1 cellular context compared by ENCODE assay signal in the genomic region with DNA sequence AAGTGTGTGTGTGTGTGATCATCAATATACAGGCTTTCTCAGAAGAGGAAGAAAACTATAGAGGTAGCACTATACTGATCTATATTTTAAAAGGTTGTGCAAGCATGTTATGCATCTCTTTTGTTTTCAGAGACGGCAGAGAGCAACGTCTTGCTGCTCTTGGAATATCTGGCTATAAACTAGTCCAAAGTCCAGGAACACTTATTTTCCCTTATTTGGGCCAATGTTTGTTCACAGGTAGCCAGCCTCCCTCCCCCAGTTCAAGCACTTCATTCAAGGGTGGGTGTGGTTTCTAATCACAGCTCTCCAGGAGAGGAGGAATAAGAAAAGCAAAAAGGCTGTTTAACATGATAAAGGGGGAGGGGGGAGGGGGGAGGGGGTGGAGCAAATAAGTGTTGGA.
TF ChIP-seq lines count a peak whose summit lies in the region.

No MANE protein-coding gene starts in this region.

TF ChIP-seq in K562, 482 proteins besides CTCF, POLR2A, EP300 and RAD21 (continued from another document and continues in another):
- TF ChIP-seq, protein P1, sequence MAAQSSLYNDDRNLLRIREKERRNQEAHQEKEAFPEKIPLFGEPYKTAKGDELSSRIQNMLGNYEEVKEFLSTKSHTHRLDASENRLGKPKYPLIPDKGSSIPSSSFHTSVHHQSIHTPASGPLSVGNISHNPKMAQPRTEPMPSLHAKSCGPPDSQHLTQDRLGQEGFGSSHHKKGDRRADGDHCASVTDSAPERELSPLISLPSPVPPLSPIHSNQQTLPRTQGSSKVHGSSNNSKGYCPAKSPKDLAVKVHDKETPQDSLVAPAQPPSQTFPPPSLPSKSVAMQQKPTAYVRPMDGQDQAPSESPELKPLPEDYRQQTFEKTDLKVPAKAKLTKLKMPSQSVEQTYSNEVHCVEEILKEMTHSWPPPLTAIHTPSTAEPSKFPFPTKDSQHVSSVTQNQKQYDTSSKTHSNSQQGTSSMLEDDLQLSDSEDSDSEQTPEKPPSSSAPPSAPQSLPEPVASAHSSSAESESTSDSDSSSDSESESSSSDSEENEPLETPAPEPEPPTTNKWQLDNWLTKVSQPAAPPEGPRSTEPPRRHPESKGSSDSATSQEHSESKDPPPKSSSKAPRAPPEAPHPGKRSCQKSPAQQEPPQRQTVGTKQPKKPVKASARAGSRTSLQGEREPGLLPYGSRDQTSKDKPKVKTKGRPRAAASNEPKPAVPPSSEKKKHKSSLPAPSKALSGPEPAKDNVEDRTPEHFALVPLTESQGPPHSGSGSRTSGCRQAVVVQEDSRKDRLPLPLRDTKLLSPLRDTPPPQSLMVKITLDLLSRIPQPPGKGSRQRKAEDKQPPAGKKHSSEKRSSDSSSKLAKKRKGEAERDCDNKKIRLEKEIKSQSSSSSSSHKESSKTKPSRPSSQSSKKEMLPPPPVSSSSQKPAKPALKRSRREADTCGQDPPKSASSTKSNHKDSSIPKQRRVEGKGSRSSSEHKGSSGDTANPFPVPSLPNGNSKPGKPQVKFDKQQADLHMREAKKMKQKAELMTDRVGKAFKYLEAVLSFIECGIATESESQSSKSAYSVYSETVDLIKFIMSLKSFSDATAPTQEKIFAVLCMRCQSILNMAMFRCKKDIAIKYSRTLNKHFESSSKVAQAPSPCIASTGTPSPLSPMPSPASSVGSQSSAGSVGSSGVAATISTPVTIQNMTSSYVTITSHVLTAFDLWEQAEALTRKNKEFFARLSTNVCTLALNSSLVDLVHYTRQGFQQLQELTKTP (IDR thresholded peaks at IDR 0.05; ENCODE audit: low read depth in 1 of 2, partially characterized antibody in 2 of 2), result no peak
- TF ChIP-seq CREM (IDR thresholded peaks at IDR 0.05; ENCODE audit: low read depth) (0 out of 2 replicates have a peak, but pooled peaks have one; percentile 11), KDM1A (IDR thresholded peaks at IDR 0.05) (peak; percentile 70 to 73), ARHGAP35 (IDR thresholded peaks at IDR 0.05; ENCODE audit: partially characterized antibody) (no peak), TAF15 (IDR thresholded peaks at IDR 0.05; ENCODE audit: low read depth, low read length) (no peak), FOXK2 (conservative IDR thresholded peaks at IDR 0.05 in 1 of 2, IDR thresholded peaks at IDR 0.05 in 1 of 2; ENCODE audit: low read depth in 2 of 2) (no peak), MTA2 (IDR thresholded peaks at IDR 0.05; ENCODE audit: low read depth) (peak; percentile 50; the same call in 1 of the 2 replicates), ZNF707 (CRISPR knock-in tag; conservative IDR thresholded peaks at IDR 0.05) (no peak), XRCC5 (IDR thresholded peaks at IDR 0.05; ENCODE audit: low read depth, low read length) (no peak), CC2D1A (IDR thresholded peaks at IDR 0.05) (no peak), TRIM24 (IDR thresholded peaks at IDR 0.05) (peak in 1 of 2 experiments; percentile 51; a peak in 1 of 4 replicates), HDAC1 (IDR thresholded peaks at IDR 0.05) (peak in 1 of 2 experiments; percentile 40; a peak in 2 of 4 replicates), ARID1B (IDR thresholded peaks at IDR 0.05) (peak; percentile 84), ZNF165 (CRISPR knock-in tag; IDR thresholded peaks at IDR 0.05; ENCODE audit: borderline replicate concordance) (no peak), SRF (CRISPR knock-in tag; IDR thresholded peaks at IDR 0.05) (peak; percentile 43 to 95; a peak in 3 of 4 replicates), POLR2AphosphoS2 (IDR thresholded peaks at IDR 0.05; ENCODE audit: low read length) (no peak), ZNF134 (CRISPR knock-in tag; conservative IDR thresholded peaks at IDR 0.05) (no peak), ELF1 (tag; IDR thresholded peaks at IDR 0.05) (no peak), NFYB (IDR thresholded peaks at IDR 0.05; ENCODE audit: extremely low read depth, insufficient read length) (no peak), NFIC (IDR thresholded peaks at IDR 0.05) (peak; percentile 57), PCBP2 (IDR thresholded peaks at IDR 0.05; ENCODE audit: low read depth, low read length, poor library complexity, severe bottlenecking) (no peak), ZFP36 (IDR thresholded peaks at IDR 0.05; ENCODE audit: low read depth, low read length, partially characterized antibody) (no peak), CREB1 (IDR thresholded peaks at IDR 0.05) (no peak), CREB1 (CRISPR knock-in tag; IDR thresholded peaks at IDR 0.05) (no peak), POLR2AphosphoS5 (IDR thresholded peaks at IDR 0.05; ENCODE audit: control insufficient read depth, insufficient read depth, low read depth, low read length) (peak; percentile 88), ZNF830 (CRISPR knock-in tag; IDR thresholded peaks at IDR 0.05) (no peak), SOX6 (IDR thresholded peaks at IDR 0.05) (peak; percentile 63), ZNF24 (IDR thresholded peaks at IDR 0.05) (no peak), DDX20 (tag; IDR thresholded peaks at IDR 0.05; ENCODE audit: low read depth) (no peak), SETDB1 (IDR thresholded peaks at IDR 0.05; ENCODE audit: low read length) (no peak), RCOR1 (IDR thresholded peaks at IDR 0.05; ENCODE audit: borderline replicate concordance in 1 of 2, low read depth in 2 of 2, low read length in 2 of 2) (peak; percentile 33 to 84; a peak in 2 of 4 replicates), ARNT (IDR thresholded peaks at IDR 0.05) (no peak), PTBP1 (IDR thresholded peaks at IDR 0.05; ENCODE audit: low read depth, low read length) (no peak), TCF3 (CRISPR knock-in tag; IDR thresholded peaks at IDR 0.05) (peak; percentile 82), TEAD4 (IDR thresholded peaks at IDR 0.05; ENCODE audit: low read length) (peak; percentile 90), TEAD4 (CRISPR knock-in tag; IDR thresholded peaks at IDR 0.05; ENCODE audit: borderline replicate concordance) (no peak), FOXA3 (CRISPR knock-in tag; conservative IDR thresholded peaks at IDR 0.05 in 1 of 2, IDR thresholded peaks at IDR 0.05 in 1 of 2) (no peak), LEF1 (IDR thresholded peaks at IDR 0.05) (peak; percentile 52; the same call in 1 of the 2 replicates)
- TF ChIP-seq, protein P2, sequence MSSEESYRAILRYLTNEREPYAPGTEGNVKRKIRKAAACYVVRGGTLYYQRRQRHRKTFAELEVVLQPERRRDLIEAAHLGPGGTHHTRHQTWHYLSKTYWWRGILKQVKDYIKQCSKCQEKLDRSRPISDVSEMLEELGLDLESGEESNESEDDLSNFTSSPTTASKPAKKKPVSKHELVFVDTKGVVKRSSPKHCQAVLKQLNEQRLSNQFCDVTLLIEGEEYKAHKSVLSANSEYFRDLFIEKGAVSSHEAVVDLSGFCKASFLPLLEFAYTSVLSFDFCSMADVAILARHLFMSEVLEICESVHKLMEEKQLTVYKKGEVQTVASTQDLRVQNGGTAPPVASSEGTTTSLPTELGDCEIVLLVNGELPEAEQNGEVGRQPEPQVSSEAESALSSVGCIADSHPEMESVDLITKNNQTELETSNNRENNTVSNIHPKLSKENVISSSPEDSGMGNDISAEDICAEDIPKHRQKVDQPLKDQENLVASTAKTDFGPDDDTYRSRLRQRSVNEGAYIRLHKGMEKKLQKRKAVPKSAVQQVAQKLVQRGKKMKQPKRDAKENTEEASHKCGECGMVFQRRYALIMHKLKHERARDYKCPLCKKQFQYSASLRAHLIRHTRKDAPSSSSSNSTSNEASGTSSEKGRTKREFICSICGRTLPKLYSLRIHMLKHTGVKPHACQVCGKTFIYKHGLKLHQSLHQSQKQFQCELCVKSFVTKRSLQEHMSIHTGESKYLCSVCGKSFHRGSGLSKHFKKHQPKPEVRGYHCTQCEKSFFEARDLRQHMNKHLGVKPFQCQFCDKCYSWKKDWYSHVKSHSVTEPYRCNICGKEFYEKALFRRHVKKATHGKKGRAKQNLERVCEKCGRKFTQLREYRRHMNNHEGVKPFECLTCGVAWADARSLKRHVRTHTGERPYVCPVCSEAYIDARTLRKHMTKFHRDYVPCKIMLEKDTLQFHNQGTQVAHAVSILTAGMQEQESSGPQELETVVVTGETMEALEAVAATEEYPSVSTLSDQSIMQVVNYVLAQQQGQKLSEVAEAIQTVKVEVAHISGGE (CRISPR knock-in tag; IDR thresholded peaks at IDR 0.05), result 0 out of 6 replicates have a peak, but pooled peaks of 1 of the 3 experiments have one; percentile 32
- TF ChIP-seq, protein P3, sequence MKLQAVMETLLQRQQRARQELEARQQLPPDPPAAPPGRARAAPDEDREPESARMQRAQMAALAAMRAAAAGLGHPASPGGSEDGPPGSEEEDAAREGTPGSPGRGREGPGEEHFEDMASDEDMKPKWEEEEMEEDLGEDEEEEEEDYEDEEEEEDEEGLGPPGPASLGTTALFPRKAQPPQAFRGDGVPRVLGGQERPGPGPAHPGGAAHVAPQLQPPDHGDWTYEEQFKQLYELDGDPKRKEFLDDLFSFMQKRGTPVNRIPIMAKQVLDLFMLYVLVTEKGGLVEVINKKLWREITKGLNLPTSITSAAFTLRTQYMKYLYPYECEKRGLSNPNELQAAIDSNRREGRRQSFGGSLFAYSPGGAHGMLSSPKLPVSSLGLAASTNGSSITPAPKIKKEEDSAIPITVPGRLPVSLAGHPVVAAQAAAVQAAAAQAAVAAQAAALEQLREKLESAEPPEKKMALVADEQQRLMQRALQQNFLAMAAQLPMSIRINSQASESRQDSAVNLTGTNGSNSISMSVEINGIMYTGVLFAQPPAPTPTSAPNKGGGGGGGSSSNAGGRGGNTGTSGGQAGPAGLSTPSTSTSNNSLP (IDR thresholded peaks at IDR 0.05; ENCODE audit: borderline replicate concordance, low read depth, low read length), result peak; percentile 29; the same call in 1 of the 2 replicates
- TF ChIP-seq, protein P4, sequence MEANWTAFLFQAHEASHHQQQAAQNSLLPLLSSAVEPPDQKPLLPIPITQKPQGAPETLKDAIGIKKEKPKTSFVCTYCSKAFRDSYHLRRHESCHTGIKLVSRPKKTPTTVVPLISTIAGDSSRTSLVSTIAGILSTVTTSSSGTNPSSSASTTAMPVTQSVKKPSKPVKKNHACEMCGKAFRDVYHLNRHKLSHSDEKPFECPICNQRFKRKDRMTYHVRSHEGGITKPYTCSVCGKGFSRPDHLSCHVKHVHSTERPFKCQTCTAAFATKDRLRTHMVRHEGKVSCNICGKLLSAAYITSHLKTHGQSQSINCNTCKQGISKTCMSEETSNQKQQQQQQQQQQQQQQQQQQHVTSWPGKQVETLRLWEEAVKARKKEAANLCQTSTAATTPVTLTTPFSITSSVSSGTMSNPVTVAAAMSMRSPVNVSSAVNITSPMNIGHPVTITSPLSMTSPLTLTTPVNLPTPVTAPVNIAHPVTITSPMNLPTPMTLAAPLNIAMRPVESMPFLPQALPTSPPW (CRISPR knock-in tag; IDR thresholded peaks at IDR 0.05), result peak; percentile 94
- TF ChIP-seq, protein P5, sequence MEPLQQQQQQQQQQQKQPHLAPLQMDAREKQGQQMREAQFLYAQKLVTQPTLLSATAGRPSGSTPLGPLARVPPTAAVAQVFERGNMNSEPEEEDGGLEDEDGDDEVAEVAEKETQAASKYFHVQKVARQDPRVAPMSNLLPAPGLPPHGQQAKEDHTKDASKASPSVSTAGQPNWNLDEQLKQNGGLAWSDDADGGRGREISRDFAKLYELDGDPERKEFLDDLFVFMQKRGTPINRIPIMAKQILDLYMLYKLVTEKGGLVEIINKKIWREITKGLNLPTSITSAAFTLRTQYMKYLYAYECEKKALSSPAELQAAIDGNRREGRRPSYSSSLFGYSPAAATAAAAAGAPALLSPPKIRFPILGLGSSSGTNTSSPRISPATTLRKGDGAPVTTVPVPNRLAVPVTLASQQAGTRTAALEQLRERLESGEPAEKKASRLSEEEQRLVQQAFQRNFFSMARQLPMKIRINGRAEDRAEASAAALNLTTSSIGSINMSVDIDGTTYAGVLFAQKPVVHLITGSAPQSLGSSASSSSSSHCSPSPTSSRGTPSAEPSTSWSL (CRISPR knock-in tag; IDR thresholded peaks at IDR 0.05; ENCODE audit: borderline replicate concordance), result no peak
- TF ChIP-seq, protein P6, sequence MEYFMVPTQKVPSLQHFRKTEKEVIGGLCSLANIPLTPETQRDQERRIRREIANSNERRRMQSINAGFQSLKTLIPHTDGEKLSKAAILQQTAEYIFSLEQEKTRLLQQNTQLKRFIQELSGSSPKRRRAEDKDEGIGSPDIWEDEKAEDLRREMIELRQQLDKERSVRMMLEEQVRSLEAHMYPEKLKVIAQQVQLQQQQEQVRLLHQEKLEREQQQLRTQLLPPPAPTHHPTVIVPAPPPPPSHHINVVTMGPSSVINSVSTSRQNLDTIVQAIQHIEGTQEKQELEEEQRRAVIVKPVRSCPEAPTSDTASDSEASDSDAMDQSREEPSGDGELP (CRISPR knock-in tag; IDR thresholded peaks at IDR 0.05; ENCODE audit: borderline replicate concordance), result no peak
- TF ChIP-seq, protein P7, sequence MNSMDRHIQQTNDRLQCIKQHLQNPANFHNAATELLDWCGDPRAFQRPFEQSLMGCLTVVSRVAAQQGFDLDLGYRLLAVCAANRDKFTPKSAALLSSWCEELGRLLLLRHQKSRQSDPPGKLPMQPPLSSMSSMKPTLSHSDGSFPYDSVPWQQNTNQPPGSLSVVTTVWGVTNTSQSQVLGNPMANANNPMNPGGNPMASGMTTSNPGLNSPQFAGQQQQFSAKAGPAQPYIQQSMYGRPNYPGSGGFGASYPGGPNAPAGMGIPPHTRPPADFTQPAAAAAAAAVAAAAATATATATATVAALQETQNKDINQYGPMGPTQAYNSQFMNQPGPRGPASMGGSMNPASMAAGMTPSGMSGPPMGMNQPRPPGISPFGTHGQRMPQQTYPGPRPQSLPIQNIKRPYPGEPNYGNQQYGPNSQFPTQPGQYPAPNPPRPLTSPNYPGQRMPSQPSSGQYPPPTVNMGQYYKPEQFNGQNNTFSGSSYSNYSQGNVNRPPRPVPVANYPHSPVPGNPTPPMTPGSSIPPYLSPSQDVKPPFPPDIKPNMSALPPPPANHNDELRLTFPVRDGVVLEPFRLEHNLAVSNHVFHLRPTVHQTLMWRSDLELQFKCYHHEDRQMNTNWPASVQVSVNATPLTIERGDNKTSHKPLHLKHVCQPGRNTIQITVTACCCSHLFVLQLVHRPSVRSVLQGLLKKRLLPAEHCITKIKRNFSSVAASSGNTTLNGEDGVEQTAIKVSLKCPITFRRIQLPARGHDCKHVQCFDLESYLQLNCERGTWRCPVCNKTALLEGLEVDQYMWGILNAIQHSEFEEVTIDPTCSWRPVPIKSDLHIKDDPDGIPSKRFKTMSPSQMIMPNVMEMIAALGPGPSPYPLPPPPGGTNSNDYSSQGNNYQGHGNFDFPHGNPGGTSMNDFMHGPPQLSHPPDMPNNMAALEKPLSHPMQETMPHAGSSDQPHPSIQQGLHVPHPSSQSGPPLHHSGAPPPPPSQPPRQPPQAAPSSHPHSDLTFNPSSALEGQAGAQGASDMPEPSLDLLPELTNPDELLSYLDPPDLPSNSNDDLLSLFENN (IDR thresholded peaks at IDR 0.05; ENCODE audit: low read depth in 2 of 2, low read length in 2 of 2), result peak in 1 of 2 experiments; percentile 71; a peak in 2 of 4 replicates
- TF ChIP-seq, protein P8, sequence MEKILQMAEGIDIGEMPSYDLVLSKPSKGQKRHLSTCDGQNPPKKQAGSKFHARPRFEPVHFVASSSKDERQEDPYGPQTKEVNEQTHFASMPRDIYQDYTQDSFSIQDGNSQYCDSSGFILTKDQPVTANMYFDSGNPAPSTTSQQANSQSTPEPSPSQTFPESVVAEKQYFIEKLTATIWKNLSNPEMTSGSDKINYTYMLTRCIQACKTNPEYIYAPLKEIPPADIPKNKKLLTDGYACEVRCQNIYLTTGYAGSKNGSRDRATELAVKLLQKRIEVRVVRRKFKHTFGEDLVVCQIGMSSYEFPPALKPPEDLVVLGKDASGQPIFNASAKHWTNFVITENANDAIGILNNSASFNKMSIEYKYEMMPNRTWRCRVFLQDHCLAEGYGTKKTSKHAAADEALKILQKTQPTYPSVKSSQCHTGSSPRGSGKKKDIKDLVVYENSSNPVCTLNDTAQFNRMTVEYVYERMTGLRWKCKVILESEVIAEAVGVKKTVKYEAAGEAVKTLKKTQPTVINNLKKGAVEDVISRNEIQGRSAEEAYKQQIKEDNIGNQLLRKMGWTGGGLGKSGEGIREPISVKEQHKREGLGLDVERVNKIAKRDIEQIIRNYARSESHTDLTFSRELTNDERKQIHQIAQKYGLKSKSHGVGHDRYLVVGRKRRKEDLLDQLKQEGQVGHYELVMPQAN (IDR thresholded peaks at IDR 0.05; ENCODE audit: borderline replicate concordance), result no peak
